1 cellular context compared by ENCODE assay signal in genomic region chrX:22320236-22320635, GRCh38.
TF ChIP-seq lines count a peak whose summit lies in the region.

No MANE protein-coding gene starts in this region.

TF ChIP-seq in WTC11, 78 proteins besides CTCF, POLR2A, EP300 and RAD21 (continued from another document):
- no peak for TF ChIP-seq ZNF532 (CRISPR knock-in tag; IDR thresholded peaks at IDR 0.05; ENCODE audit: borderline replicate concordance)
- TF ChIP-seq FOXP4 (CRISPR knock-in tag; IDR thresholded peaks at IDR 0.05): no peak
- no peak for TF ChIP-seq ZNF512 (CRISPR knock-in tag; IDR thresholded peaks at IDR 0.05; ENCODE audit: borderline replicate concordance)
- TF ChIP-seq USF2 (CRISPR knock-in tag; IDR thresholded peaks at IDR 0.05): no peak
- no peak for TF ChIP-seq ZNF232 (CRISPR knock-in tag; IDR thresholded peaks at IDR 0.05)
TF ChIP-seq in WTC11: peak in this region for 0.
